13 cellular contexts compared by ENCODE assay signal in genomic region chr6:13432526-13433218, GRCh38. TPM values are rescaled to one million over a fixed set of nuclear protein-coding genes. Genes with fewer than 3 reads are reported as not detected.
DNase-seq lines count a peak whose midpoint lies in the region; ATAC-seq, FAIRE-seq and TF ChIP-seq lines count a peak whose summit lies in the region.
"Had no signal": no experiment of that assay in that cellular context is flagged by ENCODE, and none has a peak within 500 bp of the region (broad histone marks: within the 10 kb centered on the region; RNA-seq: fewer than 3 reads in every experiment).

No MANE protein-coding gene starts in this region.

- CTCF ChIA-PET in SK-N-SH (lab: Yijun Ruan, JAX), result no interaction called here
- CTCF ChIA-PET in GM12878 (lab: Yijun Ruan, JAX), result interaction anchor here (0.7 to 9.6 kb wide), 17 partner anchors 10 to 183 kb away, joined by 3 to 113 read pairs (median 4); partner anchors contain the start of genes NOL7 and SIRT5

- no peak for TF ChIP-seq CTCF in SK-N-SH (IDR thresholded peaks at IDR 0.05)
- no peak for TF ChIP-seq CTCF in GM12878 (IDR thresholded peaks at IDR 0.05 in 2 of 3, conservative IDR thresholded peaks at IDR 0.05 in 1 of 3; ENCODE audit: control insufficient read depth in 2 of 3, extremely low read depth in 1 of 3, insufficient read depth in 1 of 3, low read depth in 3 of 3, low read length in 3 of 3)
- no peak for TF ChIP-seq CTCF in prostate gland (IDR thresholded peaks at IDR 0.05)
- TF ChIP-seq CTCF in ovary (IDR thresholded peaks at IDR 0.05), result no peak

- no peak overlapping the region for H3K9ac ChIP-seq in SK-N-SH
- peak overlapping the region; percentile 49 for H3K9ac ChIP-seq in GM12878 (ENCODE audit: control insufficient read depth, insufficient read depth, low read length)

- TF ChIP-seq POLR2A in GM12878 (IDR thresholded peaks at IDR 0.05; ENCODE audit: low read depth, low read length) (no peak), prostate gland (IDR thresholded peaks at IDR 0.05) (no peak), ovary (IDR thresholded peaks at IDR 0.05) (no peak)

- H3K4me1 ChIP-seq in SK-N-SH (ENCODE audit: control insufficient read depth in 1 of 2, insufficient read depth in 2 of 2, low read depth in 1 of 2, low read length in 1 of 2) (peaks cover 0 to 4% of the 10 kb centered on the region in 2 experiments; a peak in 2 of 4 replicates), GM12878 (ENCODE audit: control insufficient read depth, insufficient read depth, low read length) (peaks cover 68% of the 10 kb centered on the region), prostate gland (replicated peaks) (no peaks in the 10 kb centered on the region), ovary (ENCODE audit: insufficient read depth) (no peaks in the 10 kb centered on the region)

- TF ChIP-seq EP300 in SK-N-SH (IDR thresholded peaks at IDR 0.05; ENCODE audit: borderline replicate concordance in 1 of 2, low read depth in 1 of 2, low read length in 1 of 2), result no peak
- no peak for TF ChIP-seq EP300 in GM12878 (IDR thresholded peaks at IDR 0.05; ENCODE audit: borderline replicate concordance in 1 of 2, control insufficient read depth in 1 of 2, low read depth in 2 of 2, low read length in 2 of 2)
- TF ChIP-seq EP300 in ovary (IDR thresholded peaks at IDR 0.05), result no peak

- H4K20me1 ChIP-seq in SK-N-SH (ENCODE audit: insufficient read depth) (no peaks in the 10 kb centered on the region), GM12878 (ENCODE audit: control insufficient read depth, insufficient read depth) (no peaks in the 10 kb centered on the region)

- 92% methylated on average over 4 of the region's 4 CpGs for WGBS in SK-N-SH (ENCODE audit: low lambda C conversion rate)
- 76% methylated on average over 4 of the region's 4 CpGs for WGBS in GM12878 (ENCODE audit: insufficient coverage, insufficient replicate concordance, low lambda C conversion rate, missing lambda C conversion rate)
- WGBS in prostate gland, result 89% methylated on average over 4 of the region's 4 CpGs
- 84 to 90% (median 85%) methylated on average over 4 of the region's 4 CpGs for WGBS in ovary, 3 donors

- DNase-seq in SK-N-SH, result no peak
- peak; percentile 66 for DNase-seq in MV-4-11 (lab: John Stamatoyannopoulos, UW)
- peak; percentile 53 for DNase-seq in GM12878 (ENCODE audit: low read depth, low spot score)
- DNase-seq in sciatic nerve (ENCODE audit: low spot score), result no peak
- no peak for DNase-seq in caudate nucleus (lab: John Stamatoyannopoulos, UW)
- no peak for DNase-seq in prostate gland (ENCODE audit: low spot score)
- DNase-seq in ovary, result no peak
- DNase-seq: left ventricle myocardium superior, NCI-H1105 treated with DMSO at 0.1 percent for 48 hours, NCI-H446, sigmoid colon had no signal

- TF ChIP-seq RAD21 in SK-N-SH (IDR thresholded peaks at IDR 0.05; ENCODE audit: low read length), result no peak
- TF ChIP-seq RAD21 in GM12878 (IDR thresholded peaks at IDR 0.05; ENCODE audit: insufficient read depth, low read depth, low read length), result no peak

- in situ Hi-C loops in GM12878 (cut with MboI), result no loop called here

- POLR2A ChIA-PET in SK-N-SH (lab: Yijun Ruan, JAX) (interaction anchor here (0.7 kb wide), 1 partner anchor 8 kb away, joined by 3 read pairs; no protein-coding TSS in a partner anchor), GM12878 (lab: Charles Lee) (interaction anchor here (0.6 to 8.9 kb wide), 15 partner anchors 10 to 142 kb away, joined by 3 to 96 read pairs (median 7); partner anchors contain the start of genes GFOD1 and SIRT5)

- ATAC-seq in SK-N-SH treated with all-trans-retinoic acid at 6 μM for 48 hours (no peak), GM12878 (peak; percentile 6), sciatic nerve (peak; percentile 15)

- H3K27me3 ChIP-seq in SK-N-SH (ENCODE audit: insufficient read depth) (no peaks in the 10 kb centered on the region), GM12878 (replicated peaks in 1 of 2; ENCODE audit: control insufficient read depth in 2 of 2, insufficient read depth in 2 of 2, low read length in 1 of 2) (no peaks in the 10 kb centered on the region), prostate gland (replicated peaks; ENCODE audit: insufficient read depth) (no peaks in the 10 kb centered on the region), ovary (no peaks in the 10 kb centered on the region)
- H3K27me3 ChIP-seq: Peyer's patch, sigmoid colon had no signal

- BruUV-seq in GM12878 (replicated peaks; lab: Mats Ljungman, UMichigan), result no TSS peak

- H3K27ac ChIP-seq in SK-N-SH (ENCODE audit: low read depth in 2 of 2, low read length in 1 of 2), result no peak overlapping the region
- H3K27ac ChIP-seq in GM12878 (ENCODE audit: control insufficient read depth, insufficient read depth), result peak overlapping the region; percentile 99
- no peak overlapping the region for H3K27ac ChIP-seq in caudate nucleus (ENCODE audit: low read depth, low read length)
- no peak overlapping the region for H3K27ac ChIP-seq in prostate gland
- H3K27ac ChIP-seq in ovary, result no peak overlapping the region

- no peaks in the 10 kb centered on the region for H3K9me2 ChIP-seq in SK-N-SH

- no peaks in the 10 kb centered on the region for H3K36me3 ChIP-seq in SK-N-SH (replicated peaks in 1 of 2; ENCODE audit: control insufficient read depth in 1 of 2, insufficient read depth in 2 of 2, low read length in 1 of 2)
- peaks cover 0 to 2% of the 10 kb centered on the region in 2 experiments; a peak in 2 of 4 replicates for H3K36me3 ChIP-seq in GM12878 (ENCODE audit: control insufficient read depth in 2 of 2, insufficient read depth in 2 of 2, low read length in 1 of 2)
- no peaks in the 10 kb centered on the region for H3K36me3 ChIP-seq in prostate gland
- H3K36me3 ChIP-seq in ovary, result no peaks in the 10 kb centered on the region
- H3K36me3 ChIP-seq: Peyer's patch, sigmoid colon had no signal

- H2AFZ ChIP-seq in SK-N-SH (ENCODE audit: low read depth) (no peak overlapping the region), GM12878 (ENCODE audit: control insufficient read depth, low read depth, low read length) (peak overlapping the region; percentile 18; the same call in 1 of the 2 replicates)

- no peak for FAIRE-seq in GM12878 (lab: Jason Lieb, UNC)

- no peaks in the 10 kb centered on the region for H3K9me3 ChIP-seq in SK-N-SH
- H3K9me3 ChIP-seq in GM12878 (replicated peaks; ENCODE audit: control insufficient read depth, insufficient read depth, low read length), result peaks cover 11% of the 10 kb centered on the region
- no peaks in the 10 kb centered on the region for H3K9me3 ChIP-seq in prostate gland
- no peaks in the 10 kb centered on the region for H3K9me3 ChIP-seq in ovary
- H3K9me3 ChIP-seq: Peyer's patch, sigmoid colon had no signal

- H3K79me2 ChIP-seq in SK-N-SH (ENCODE audit: insufficient read depth), result no peaks in the 10 kb centered on the region
- peaks cover 80% of the 10 kb centered on the region for H3K79me2 ChIP-seq in GM12878 (ENCODE audit: control insufficient read depth, insufficient read depth, low read length)

- H3F3A ChIP-seq in SK-N-SH (replicated peaks; ENCODE audit: insufficient read depth), result no peaks in the 10 kb centered on the region

- no peak overlapping the region for H3K4me2 ChIP-seq in SK-N-SH
- peak overlapping the region; percentile 85 for H3K4me2 ChIP-seq in GM12878 (ENCODE audit: control insufficient read depth, insufficient read depth)

- intact Hi-C loops in GM12878 (cut with micrococcal nuclease; ENCODE audit: unreplicated experiment), result no loop called here
- intact Hi-C loops in sciatic nerve (cut with DNase I), result no loop called here
- intact Hi-C loops in prostate gland (cut with DNase I), result no loop called here
- intact Hi-C loops in ovary (cut with DNase I), result no loop called here

- H3K4me3 ChIP-seq in SK-N-SH (ENCODE audit: low read depth in 2 of 2, low read length in 1 of 2) (no peak overlapping the region), GM12878 (peak overlapping the region; percentile 9; the same call in 1 of the 2 replicates), prostate gland (no peak overlapping the region), ovary (no peak overlapping the region)
- H3K4me3 ChIP-seq: Peyer's patch, sigmoid colon had no signal

- SMC1A ChIA-PET in GM12878 (lab: Charles Lee; ENCODE audit: uncharacterized antibody, unreplicated experiment), result interaction anchor here (1.0 to 17.6 kb wide), 22 partner anchors 10 to 142 kb away, joined by 3 to 241 read pairs (median 12); partner anchors contain the start of genes GFOD1 and SIRT5

- RAD21 ChIA-PET in GM12878 (lab: Charles Lee; ENCODE audit: unreplicated experiment), result interaction anchor here (0.7 to 10.4 kb wide), 27 partner anchors 10 to 192 kb away, joined by 3 to 193 read pairs (median 4); partner anchors contain the start of gene GFOD1

TF ChIP-seq in SK-N-SH treated with all-trans-retinoic acid at 6 μM for 48 hours, 23 proteins besides CTCF, POLR2A, EP300 and RAD21 (continues in another document):
- TF ChIP-seq GLIS3 (CRISPR knock-in tag; IDR thresholded peaks at IDR 0.05), result no peak

TF ChIP-seq in SK-N-SH, 30 proteins besides CTCF, POLR2A, EP300 and RAD21 (continues in another document):
- no peak for TF ChIP-seq CHD2 (IDR thresholded peaks at IDR 0.05; ENCODE audit: low read length, partially characterized antibody)
- no peak for TF ChIP-seq RCOR1 (IDR thresholded peaks at IDR 0.05; ENCODE audit: low read length)

TF ChIP-seq in GM12878, 131 proteins besides CTCF, POLR2A, EP300 and RAD21 (continues in another document):
- 0 out of 2 replicates have a peak, but pooled peaks have one; percentile 45 for TF ChIP-seq SMARCA5 (IDR thresholded peaks at IDR 0.05)

RNA-seq across cellular contexts. Expression of gene GFOD1, which starts 54.7 kb away (rescaled TPM):
- polyA plus RNA-seq in SK-N-SH (2012; rRNA removed) (1.6 and 2.0 TPM in 2 replicates), GM12878 (2011; rRNA removed) (40.1 and 41.4 TPM in 2 replicates), GM12878 (2014; fragmentation: Illumina TruSeq; extraction: Trizol) (9.8 and 10.2 TPM in 2 replicates), GM12878 (2014; fragmentation: Nextera tagmentation; extraction: Ambion mirVana) (1 to 10 TPM; 6.5 to 7.9 TPM), GM12878 (2014; rRNA removed) (14.8 and 16.1 TPM in 2 replicates), GM12878 (2016; fragmentation: Nextera tagmentation; extraction: Ambion mirVana) (10 to 100 TPM; 16.9 to 22.8 TPM), ovary (1 to 10 TPM; 2.1 to 5.2 TPM)
- polyA plus RNA-seq in SK-N-SH (2012; cell fraction: cytosol; rRNA removed), result 1.2 and 1.4 TPM in 2 replicates
- 2.3 and 3.0 TPM in 2 replicates for polyA plus RNA-seq in SK-N-SH (2012; cell fraction: nucleus; rRNA removed)
- 121 and 123 TPM in 2 replicates for total RNA-seq in GM12878 (2013; cell fraction: nucleolus; rRNA removed)
- total RNA-seq in GM12878 (2014; rRNA removed) (16.3 and 16.8 TPM in 2 replicates), GM12878 (2014; rRNA removed; fragmentation: Illumina TruSeq; extraction: Trizol) (14.6 and 15.1 TPM in 2 replicates), GM12878 (2021) (18.0 and 20.6 TPM in 2 replicates), sciatic nerve (16.3 TPM), prostate gland (10 to 100 TPM in 1 of 2 donors, 1 to 10 TPM in 1; 10.0 to 12.2 TPM), ovary (1 to 10 TPM; 1.4 to 9.2 (median 3.7) TPM)
- 5.7 TPM for polyA plus RNA-seq in GM12878 (2011; ENCODE audit: low read depth)
- 32.8 and 36.8 TPM in 2 replicates for polyA plus RNA-seq in GM12878 (2011; cell fraction: cytosol; rRNA removed)
- polyA plus RNA-seq in GM12878 (2011; cell fraction: nucleus; rRNA removed), result 40.6 and 41.7 TPM in 2 replicates
- polyA plus RNA-seq in GM12878 (2012), result 8.8 and 11.5 TPM in 2 replicates
- 70.4 and 77.3 TPM in 2 replicates for polyA minus RNA-seq in GM12878 (2011; rRNA and poly(A)+ RNA removed)
- 22.9 and 27.3 TPM in 2 replicates for polyA minus RNA-seq in GM12878 (2011; cell fraction: cytosol; rRNA and poly(A)+ RNA removed)
- 48.8 and 86.5 TPM in 2 replicates for polyA minus RNA-seq in GM12878 (2011; cell fraction: nucleus; rRNA and poly(A)+ RNA removed)

Comparison
In these comparisons a context has a peak if more than half of its experiments do, and no peak if none do; other contexts are left out.
1. DNase-seq: peak in MV-4-11 (single experiment) and GM12878 (single experiment); none in SK-N-SH (single experiment), sciatic nerve (single experiment), caudate nucleus (0 of 61), prostate gland (single experiment) and ovary (0 of 5).